In genomic region chr3:171790898-171791694, GRCh38 we compare ENCODE assay signal across 13 cellular contexts. TPM values are rescaled to one million over a fixed set of nuclear protein-coding genes. Genes with fewer than 3 reads are reported as not detected.
DNase-seq lines count a peak whose midpoint lies in the region; ATAC-seq, FAIRE-seq and TF ChIP-seq lines count a peak whose summit lies in the region.
"Had no signal": no experiment of that assay in that cellular context is flagged by ENCODE, and none has a peak within 500 bp of the region (broad histone marks: within the 10 kb centered on the region; RNA-seq: fewer than 3 reads in every experiment).

No MANE protein-coding gene starts in this region.

- ATAC-seq in GM23338 (no peak), HG03469 (IDR thresholded peaks at IDR 0.05; ENCODE audit: unreplicated experiment) (no peak), gastroesophageal sphincter (no peak)

- no peaks in the 10 kb centered on the region for H3K9me3 Mint-ChIP-seq in GM23338
- H3K9me3 Mint-ChIP-seq in astrocyte (ENCODE audit: unreplicated experiment) = no peaks in the 10 kb centered on the region
- no peaks in the 10 kb centered on the region for H3K9me3 Mint-ChIP-seq in activated CD4-positive, alpha-beta memory T cell treated with anti-CD3 and anti-CD28 coated beads for 36 hours
- H3K9me3 Mint-ChIP-seq: naive B cell had no signal

- H3K9ac ChIP-seq in astrocyte (ENCODE audit: low read length) = peak overlapping the region; percentile 65

- H3K79me2 ChIP-seq in GM23338 (replicated peaks; ENCODE audit: insufficient read depth) = no peaks in the 10 kb centered on the region
- no peaks in the 10 kb centered on the region for H3K79me2 ChIP-seq in astrocyte (ENCODE audit: insufficient read depth, low read length)

- intact Hi-C loops in spleen (cut with DNase I; ENCODE audit: low total_unique reads) = no loop called here
- intact Hi-C loops in activated CD4-positive, alpha-beta memory T cell treated with anti-CD3 and anti-CD28 coated beads for 36 hours (cut with micrococcal nuclease) = no loop called here

- H3K4me1 ChIP-seq in GM23338 (ENCODE audit: insufficient read depth) (peaks cover 7% of the 10 kb centered on the region; the same call in 1 of the 2 replicates), astrocyte (ENCODE audit: insufficient read depth, low read length) (peaks cover 31% of the 10 kb centered on the region), spleen (peaks cover 2 to 43% (median 12%) of the 10 kb centered on the region in 6 donors), gastroesophageal sphincter (peaks cover 0 to 34% (median 7%) of the 10 kb centered on the region in 3 donors)

- H2AFZ ChIP-seq in GM23338 (no peak overlapping the region), astrocyte (ENCODE audit: low read depth, low read length) (peak overlapping the region; percentile 32)

- H3K27ac Mint-ChIP-seq in GM23338 (0 out of 2 replicates have a peak overlapping the region, but pooled peaks have one; percentile 10), astrocyte (ENCODE audit: unreplicated experiment) (no peak overlapping the region)
- no peak overlapping the region for H3K27ac Mint-ChIP-seq in activated CD4-positive, alpha-beta memory T cell treated with anti-CD3 and anti-CD28 coated beads for 36 hours
- H3K27ac Mint-ChIP-seq: naive B cell had no signal

- H3K4me2 ChIP-seq in GM23338 (0 out of 2 replicates have a peak overlapping the region, but pooled peaks have one; percentile 48), astrocyte (ENCODE audit: low read length) (peak overlapping the region; percentile 63)

- H3K27me3 ChIP-seq in GM23338 (ENCODE audit: insufficient read depth) (no peaks in the 10 kb centered on the region), astrocyte (ENCODE audit: insufficient read depth, low read length) (no peaks in the 10 kb centered on the region), spleen (replicated peaks in 1 of 7) (no peaks in the 10 kb centered on the region), gastroesophageal sphincter (no peaks in the 10 kb centered on the region)
- H3K27me3 ChIP-seq: cardiac muscle cell had no signal

- H3K9me3 ChIP-seq in astrocyte (ENCODE audit: insufficient read depth, low read depth, low read length) (no peaks in the 10 kb centered on the region), spleen (no peaks in the 10 kb centered on the region), gastroesophageal sphincter (no peaks in the 10 kb centered on the region)

- WGBS in spleen, 5 donors = 65 to 87% (median 67%) methylated on average over 6 of the region's 6 CpGs
- WGBS in gastroesophageal sphincter (ENCODE audit: low coverage in 1 of 2), 2 donors = 55 to 69% methylated on average over 6 of the region's 6 CpGs

- TF ChIP-seq POLR2A in spleen (IDR thresholded peaks at IDR 0.05) = no peak
- TF ChIP-seq POLR2A in gastroesophageal sphincter (IDR thresholded peaks at IDR 0.05) = no peak

- H3K27ac ChIP-seq in GM23338 (ENCODE audit: low read depth) (no peak overlapping the region), astrocyte (ENCODE audit: low read depth, low read length) (peak overlapping the region; percentile 76), spleen (peak overlapping the region in 7 of 8 donors; percentile 35 to 79 (median 72)), gastroesophageal sphincter (peak overlapping the region in 2 of 4 donors; percentile 31 to 50)
- H3K27ac ChIP-seq: cardiac muscle cell had no signal

- no peaks in the 10 kb centered on the region for H3K36me3 ChIP-seq in GM23338 (ENCODE audit: insufficient read depth)
- H3K36me3 ChIP-seq in astrocyte (ENCODE audit: insufficient read depth, low read length) = no peaks in the 10 kb centered on the region
- H3K36me3 ChIP-seq in spleen = peaks cover 0 to 6% (median 0%) of the 10 kb centered on the region in 6 donors
- no peaks in the 10 kb centered on the region for H3K36me3 ChIP-seq in gastroesophageal sphincter
- H3K36me3 ChIP-seq: cardiac muscle cell had no signal

- no peak overlapping the region for H3K4me3 Mint-ChIP-seq in GM23338
- no peak overlapping the region for H3K4me3 Mint-ChIP-seq in astrocyte (ENCODE audit: unreplicated experiment)
- H3K4me3 Mint-ChIP-seq in activated CD4-positive, alpha-beta memory T cell treated with anti-CD3 and anti-CD28 coated beads for 36 hours = no peak overlapping the region
- H3K4me3 Mint-ChIP-seq: naive B cell had no signal

- no peak for FAIRE-seq in astrocyte (lab: Jason Lieb, UNC)

- H3K4me1 Mint-ChIP-seq in GM23338 (peaks cover 19% of the 10 kb centered on the region), astrocyte (ENCODE audit: low read depth, unreplicated experiment) (peaks cover 37% of the 10 kb centered on the region)
- no peaks in the 10 kb centered on the region for H3K4me1 Mint-ChIP-seq in activated CD4-positive, alpha-beta memory T cell treated with anti-CD3 and anti-CD28 coated beads for 36 hours (ENCODE audit: low read depth)
- H3K4me1 Mint-ChIP-seq: naive B cell had no signal

- H3F3A ChIP-seq in GM23338 (replicated peaks; ENCODE audit: low read depth) = no peaks in the 10 kb centered on the region

- CTCF ChIA-PET in activated CD4-positive, alpha-beta memory T cell treated with anti-CD3 and anti-CD28 coated beads for 36 hours (lab: Charles Lee) = interaction anchor here (0.8 to 1.2 kb wide), 4 partner anchors 19 to 551 kb away, joined by 3 to 6 read pairs (median 3); no protein-coding TSS in a partner anchor

- H3K36me3 Mint-ChIP-seq in GM23338 (ENCODE audit: low read depth) (no peaks in the 10 kb centered on the region), astrocyte (ENCODE audit: low read depth, unreplicated experiment) (peaks cover 11% of the 10 kb centered on the region)
- H3K36me3 Mint-ChIP-seq in activated CD4-positive, alpha-beta memory T cell treated with anti-CD3 and anti-CD28 coated beads for 36 hours = no peaks in the 10 kb centered on the region
- H3K36me3 Mint-ChIP-seq: naive B cell had no signal

- H3K4me3 ChIP-seq in GM23338 (no peak overlapping the region), astrocyte (ENCODE audit: insufficient read depth, low read depth, low read length) (no peak overlapping the region), fibroblast of villous mesenchyme (ENCODE audit: low read depth, low read length) (no peak overlapping the region), spleen (no peak overlapping the region), gastroesophageal sphincter (no peak overlapping the region)
- H3K4me3 ChIP-seq: cardiac muscle cell had no signal

- H4K20me1 ChIP-seq in GM23338 (replicated peaks; ENCODE audit: insufficient read depth) (no peaks in the 10 kb centered on the region), astrocyte (ENCODE audit: insufficient read depth, low read length) (no peaks in the 10 kb centered on the region)

- POLR2A ChIA-PET in activated CD4-positive, alpha-beta memory T cell treated with anti-CD3 and anti-CD28 coated beads for 36 hours (lab: Charles Lee) = no interaction called here

- peaks cover 12% of the 10 kb centered on the region for H3K9me2 ChIP-seq in GM23338 (ENCODE audit: insufficient read depth)

- peaks cover 4% of the 10 kb centered on the region for H3K27me3 Mint-ChIP-seq in GM23338 (ENCODE audit: insufficient read depth, low read depth, poor library complexity)
- H3K27me3 Mint-ChIP-seq in astrocyte (ENCODE audit: low read depth, unreplicated experiment) = peaks cover 5% of the 10 kb centered on the region
- H3K27me3 Mint-ChIP-seq in activated CD4-positive, alpha-beta memory T cell treated with anti-CD3 and anti-CD28 coated beads for 36 hours = peaks cover 5% of the 10 kb centered on the region

- no peak for TF ChIP-seq EP300 in gastroesophageal sphincter (IDR thresholded peaks at IDR 0.05)

- no peak for TF ChIP-seq CTCF in GM23338 (conservative IDR thresholded peaks at IDR 0.05; ENCODE audit: low read depth in 2 of 2)
- no peak for TF ChIP-seq CTCF in astrocyte (IDR thresholded peaks at IDR 0.05; ENCODE audit: insufficient read depth, low read depth, low read length)
- TF ChIP-seq CTCF in fibroblast of villous mesenchyme (IDR thresholded peaks at IDR 0.05; ENCODE audit: insufficient read depth, low read depth, low read length) = no peak
- no peak for TF ChIP-seq CTCF in spleen (IDR thresholded peaks at IDR 0.05 in 8 of 11, conservative IDR thresholded peaks at IDR 0.05 in 3 of 11)
- no peak for TF ChIP-seq CTCF in gastroesophageal sphincter (IDR thresholded peaks at IDR 0.05)

- no peak for DNase-seq in GM23338 (ENCODE audit: low spot score)
- peak; percentile 81 for DNase-seq in astrocyte (ENCODE audit: low read depth)
- peak; percentile 75 for DNase-seq in fibroblast of villous mesenchyme (ENCODE audit: low read depth)
- DNase-seq in spleen = no peak
- DNase-seq in GOT3 (lab: John Stamatoyannopoulos, UW) = no peak
- no peak for DNase-seq in activated CD4-positive, alpha-beta memory T cell treated with anti-CD3 and anti-CD28 coated beads for 36 hours
- DNase-seq: activated T-cell treated with anti-CD3 and anti-CD28 coated beads, Interleukin-2, amount 50 U/mL, for 48 hours; naive B cell; NCI-H2081; stimulated activated CD4-positive, alpha-beta T cell treated with anti-CD3 and anti-CD28 coated beads, Interleukin-12 subunit alpha, Interleukin-12 subunit beta, amount 100 ng/mL, for 4 hours had no signal

TF ChIP-seq in GM23338, 12 proteins besides CTCF, POLR2A, EP300 and RAD21:
- TF ChIP-seq JUNB (IDR thresholded peaks at IDR 0.05; ENCODE audit: unreplicated experiment) = no peak

RNA-seq across cellular contexts. Expression of gene PLD1, which starts 19.2 kb away (rescaled TPM):
- 2.2 and 6.7 TPM in 2 replicates for total RNA-seq in GM23338 (2014; rRNA removed; shearing (Covaris generic))
- 1.4 and 2.0 TPM in 2 replicates for polyA plus RNA-seq in GM23338 (2016; fragmentation: Nextera tagmentation; extraction: Ambion mirVana)
- 21.5 and 24.0 TPM in 2 replicates for total RNA-seq in astrocyte
- 18.0 and 19.4 TPM in 2 replicates for total RNA-seq in fibroblast of villous mesenchyme
- 10 to 100 TPM; 40.2 to 75.2 (median 68.9) TPM for total RNA-seq in spleen
- 10 to 100 TPM in 1 of 3 donors, 1 to 10 TPM in 2; 3.0 to 12.6 (median 3.5) TPM for polyA plus RNA-seq in spleen
- total RNA-seq in activated CD4-positive, alpha-beta memory T cell treated with anti-CD3 and anti-CD28 coated beads for 36 hours = 1 to 10 TPM in 1 of 2 experiments, under 1 TPM in 1; 0.99 to 1.4 TPM
- total RNA-seq in gastroesophageal sphincter = 10 to 100 TPM in 3 of 4 donors, 1 to 10 TPM in 1; 7.0 to 17.1 (median 13.6) TPM

RNA-seq across cellular contexts. Expression of gene TMEM212, which starts 52.1 kb away (rescaled TPM):
- total RNA-seq in GM23338 (2014; rRNA removed; shearing (Covaris generic)) = not detected in 2 replicates
- not detected in 2 replicates for polyA plus RNA-seq in GM23338 (2016; fragmentation: Nextera tagmentation; extraction: Ambion mirVana)
- total RNA-seq in astrocyte = not detected in 2 replicates
- not detected in 2 replicates for total RNA-seq in fibroblast of villous mesenchyme
- total RNA-seq in spleen = not detected
- polyA plus RNA-seq in spleen = not detected
- not detected for total RNA-seq in activated CD4-positive, alpha-beta memory T cell treated with anti-CD3 and anti-CD28 coated beads for 36 hours
- not detected for total RNA-seq in gastroesophageal sphincter
- total RNA-seq: cardiac muscle cell had no signal
- polyA plus RNA-seq: cardiac muscle cell had no signal

Comparison
In these comparisons a context has a peak if more than half of its experiments do, and no peak if none do; other contexts are left out.
1. DNase-seq: peak in astrocyte (single experiment) and fibroblast of villous mesenchyme (single experiment); none in GM23338 (single experiment), spleen (single experiment), GOT3 (single experiment) and activated CD4-positive, alpha-beta memory T cell treated with anti-CD3 and anti-CD28 coated beads for 36 hours (single experiment).